8 cellular contexts compared by ENCODE assay signal in the genomic region with DNA sequence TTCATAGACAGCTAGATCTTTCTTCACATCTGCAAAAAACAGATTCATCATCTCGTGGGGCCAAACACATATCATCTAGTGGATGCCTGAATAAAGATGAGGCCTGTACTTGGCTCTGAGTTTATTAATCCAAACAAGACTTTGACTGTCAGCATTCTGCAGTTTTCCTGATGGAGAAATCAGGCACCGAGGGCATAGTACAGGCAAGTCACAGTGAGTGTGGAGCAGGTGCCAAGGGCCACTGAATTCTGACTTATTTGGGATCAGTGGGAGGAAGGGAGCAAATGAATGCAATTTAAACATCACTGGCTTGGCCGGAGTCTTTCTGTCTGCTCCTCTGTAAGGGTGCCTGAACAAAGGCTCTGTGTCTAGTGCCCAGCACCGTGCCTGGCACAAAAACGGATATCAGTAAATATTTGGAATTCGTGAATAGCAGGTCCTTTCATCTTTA. TPM values are rescaled to one million over a fixed set of nuclear protein-coding genes. Genes with fewer than 3 reads are reported as not detected.
DNase-seq lines count a peak whose midpoint lies in the region; FAIRE-seq and TF ChIP-seq lines count a peak whose summit lies in the region.

No MANE protein-coding gene starts in this region.

- H3K27ac Mint-ChIP-seq in nephron, result peak overlapping the region; percentile 68 to 82 (median 80)

- H2BK12ac ChIP-seq in H1 (ENCODE audit: low read depth, low read length), result no peak overlapping the region

- no peak for FAIRE-seq in H1 (lab: Jason Lieb, UNC)

- peaks cover 46 to 54% (median 50%) of the 10 kb centered on the region in 10 experiments for H3K4me1 ChIP-seq in BLaER1 treated with 17β-estradiol and CSF1 and Interleukin-3, amounts not matched to agents 10 nM and 100 nM
- peaks cover 2 to 8% (median 5%) of the 10 kb centered on the region in 4 experiments; a peak in 5 of 7 replicates for H3K4me1 ChIP-seq in H1 (replicated peaks in 1 of 4; ENCODE audit: control insufficient read depth in 3 of 4, insufficient read depth in 4 of 4, low read length in 3 of 4)

- peaks cover 4% of the 10 kb centered on the region for H3K36me3 Mint-ChIP-seq in nephron (ENCODE audit: low read depth)

- no peaks in the 10 kb centered on the region for H3K27me3 ChIP-seq in BLaER1 treated with 17β-estradiol and CSF1 and Interleukin-3, amounts not matched to agents 10 nM and 100 nM
- no peaks in the 10 kb centered on the region for H3K27me3 ChIP-seq in H1 (replicated peaks in 1 of 4; ENCODE audit: control insufficient read depth in 3 of 4, extremely low read depth in 1 of 4, insufficient read depth in 3 of 4, low read length in 3 of 4)

- peaks cover 0 to 5% (median 0%) of the 10 kb centered on the region in 11 experiments; a peak in 2 of 22 replicates for H3K36me3 ChIP-seq in BLaER1 treated with 17β-estradiol and CSF1 and Interleukin-3, amounts not matched to agents 10 nM and 100 nM
- H3K36me3 ChIP-seq in H1 (ENCODE audit: control insufficient read depth in 2 of 4, insufficient read depth in 4 of 4, low read length in 3 of 4), result no peaks in the 10 kb centered on the region

- H2BK20ac ChIP-seq in H1 (ENCODE audit: low read length), result no peak overlapping the region

- H3K14ac ChIP-seq in H1 (ENCODE audit: insufficient read length), result no peak overlapping the region

- TF ChIP-seq CTCF in NB4 (IDR thresholded peaks at IDR 0.05; ENCODE audit: low read depth, low read length) (no peak), H1 (IDR thresholded peaks at IDR 0.05; ENCODE audit: control extremely low read depth in 1 of 3, insufficient read depth in 1 of 3, low read depth in 1 of 3, low read length in 3 of 3) (no peak), nephron (IDR thresholded peaks at IDR 0.05; ENCODE audit: unreplicated experiment in 3 of 3) (no peak)

- no peaks in the 10 kb centered on the region for H3K27me3 Mint-ChIP-seq in nephron (ENCODE audit: low read depth)

- DNase-seq in NB4 (ENCODE audit: low read depth) (peak; percentile 9), H1 (ENCODE audit: low read depth in 1 of 2, low spot score in 2 of 2) (no peak), NCI-H774 (lab: John Stamatoyannopoulos, UW) (no peak), NCI-H2171 treated with DMSO at 0.1 percent for 48 hours (lab: John Stamatoyannopoulos, UW) (no peak), hepatic stellate cell (ENCODE audit: low spot score) (no peak), GM03348 (ENCODE audit: low spot score) (no peak)

- no peak for TF ChIP-seq EP300 in H1 (IDR thresholded peaks at IDR 0.05; ENCODE audit: borderline replicate concordance in 1 of 2, low read depth in 2 of 2, low read length in 2 of 2)

- POLR2A ChIA-PET in H1 (lab: Charles Lee; ENCODE audit: partially characterized antibody), result interaction anchor here (1.0 to 1.8 kb wide), 5 partner anchors 72 to 372 kb away, joined by 3 to 8 read pairs (median 4); a partner anchor contains a TSS

- TF ChIP-seq POLR2A in NB4 (IDR thresholded peaks at IDR 0.05; ENCODE audit: extremely low read depth, insufficient read length) (no peak), H1 (IDR thresholded peaks at IDR 0.05; ENCODE audit: control extremely low read depth in 1 of 2, low read depth in 2 of 2, low read length in 2 of 2) (no peak)

- no peak overlapping the region for H2AFZ ChIP-seq in H1 (ENCODE audit: low read length)

- H3K9me3 Mint-ChIP-seq in nephron, result peaks cover 5% of the 10 kb centered on the region

- peaks cover 46 to 58% (median 53%) of the 10 kb centered on the region in 11 experiments; a peak in 21 of 22 replicates for H4K20me1 ChIP-seq in BLaER1 treated with 17β-estradiol and CSF1 and Interleukin-3, amounts not matched to agents 10 nM and 100 nM
- peaks cover 32% of the 10 kb centered on the region in 2 experiments for H4K20me1 ChIP-seq in H1 (replicated peaks in 1 of 2; ENCODE audit: control insufficient read depth in 1 of 2, insufficient read depth in 2 of 2, low read length in 2 of 2)

- peaks cover 43% of the 10 kb centered on the region for H3K4me1 Mint-ChIP-seq in nephron

- no peak for TF ChIP-seq RAD21 in H1 (IDR thresholded peaks at IDR 0.05 in 1 of 2, conservative IDR thresholded peaks at IDR 0.05 in 1 of 2; ENCODE audit: low read depth in 2 of 2, low read length in 2 of 2)

- H3K9me3 ChIP-seq in BLaER1 treated with 17β-estradiol and CSF1 and Interleukin-3, amounts not matched to agents 10 nM and 100 nM (replicated peaks in 1 of 11), result peaks cover 0 to 4% (median 0%) of the 10 kb centered on the region in 11 experiments; a peak in 1 of 22 replicates
- peaks cover 0 to 3% of the 10 kb centered on the region in 2 experiments; a peak in 1 of 4 replicates for H3K9me3 ChIP-seq in H1 (ENCODE audit: insufficient read depth in 2 of 2, low read depth in 1 of 2, low read length in 1 of 2)

- H3K79me1 ChIP-seq in H1 (ENCODE audit: low read depth, low read length), result peaks cover 11% of the 10 kb centered on the region; the same call in 1 of the 2 replicates

- H3K4me3 Mint-ChIP-seq in nephron, result peak overlapping the region; percentile 80 to 86 (median 82)

- no peak overlapping the region for H2BK120ac ChIP-seq in H1 (replicated peaks; ENCODE audit: low read depth, low read length)

- H2BK15ac ChIP-seq in H1 (ENCODE audit: low read length), result no peak overlapping the region

- WGBS in H1 (ENCODE audit: extremely low coverage in 1 of 2, insufficient coverage in 1 of 2, insufficient read length in 1 of 2, insufficient replicate concordance in 2 of 2, low coverage in 1 of 2, low lambda C conversion rate in 2 of 2, missing lambda C conversion rate in 1 of 2), 2 experiments, result 40% methylated on average over 6 of the region's 6 CpGs; no CpG with 5 or more reads in 1 of the 2 experiments

- H4K91ac ChIP-seq in H1 (replicated peaks; ENCODE audit: insufficient read length, low read length), result no peak overlapping the region

- H3K27ac ChIP-seq in BLaER1 treated with 17β-estradiol and CSF1 and Interleukin-3, amounts not matched to agents 10 nM and 100 nM, result peak overlapping the region in 7 of 11 experiments; percentile 23 to 91 (median 88); a peak in 9 of 22 replicates
- no peak overlapping the region for H3K27ac ChIP-seq in H1 (ENCODE audit: low read depth, low read length)

- no peak overlapping the region for H2BK5ac ChIP-seq in H1 (ENCODE audit: low read depth, low read length)

- H4K8ac ChIP-seq in H1 (ENCODE audit: extremely low read depth, insufficient read depth, low read length), result no peak overlapping the region

- H3K56ac ChIP-seq in H1 (replicated peaks; ENCODE audit: insufficient read length, low read depth, low read length), result no peak overlapping the region

- no peak overlapping the region for H3K23ac ChIP-seq in H1 (ENCODE audit: insufficient read length)

- CTCF ChIA-PET in H1 (lab: Charles Lee; ENCODE audit: partially characterized antibody), result interaction anchor here (0.6 to 19.7 kb wide), 12 partner anchors 11 to 777 kb away, joined by 3 to 362 read pairs (median 4); a partner anchor contains a TSS

- peak overlapping the region; percentile 92 to 100 (median 97) for H3K4me2 ChIP-seq in BLaER1 treated with 17β-estradiol and CSF1 and Interleukin-3, amounts not matched to agents 10 nM and 100 nM
- peak overlapping the region; percentile 85 to 90 for H3K4me2 ChIP-seq in H1 (ENCODE audit: insufficient read depth in 1 of 2, low read depth in 2 of 2, low read length in 2 of 2)

- H3K18ac ChIP-seq in H1 (ENCODE audit: extremely low read depth, low read length), result no peak overlapping the region

- H4K5ac ChIP-seq in H1 (ENCODE audit: insufficient read length, low read depth, low read length), result no peak overlapping the region

- H3K79me2 ChIP-seq in H1 (ENCODE audit: control insufficient read depth in 1 of 2, insufficient read depth in 2 of 2, low read length in 2 of 2), result peaks cover 18 to 51% of the 10 kb centered on the region in 2 experiments

- no peak overlapping the region for H3K4ac ChIP-seq in H1 (replicated peaks; ENCODE audit: insufficient read length, low read depth, low read length)

- peaks cover 4% of the 10 kb centered on the region; the same call in 1 of the 2 replicates for H3K23me2 ChIP-seq in H1 (ENCODE audit: low read depth, low read length)

- peak overlapping the region; percentile 80 to 93 (median 90) for H3K4me3 ChIP-seq in BLaER1 treated with 17β-estradiol and CSF1 and Interleukin-3, amounts not matched to agents 10 nM and 100 nM
- H3K4me3 ChIP-seq in NB4 (ENCODE audit: low read depth, low read length) (peak overlapping the region; percentile 96), H1 (ENCODE audit: extremely low read depth in 1 of 4, insufficient read depth in 2 of 4, low read depth in 3 of 4, low read length in 4 of 4) (peak overlapping the region; percentile 29 to 95 (median 78))

- H2AK5ac ChIP-seq in H1 (ENCODE audit: low read depth, low read length), result no peak overlapping the region

- peak overlapping the region; percentile 63 to 95 (median 91) for H3K9ac ChIP-seq in BLaER1 treated with 17β-estradiol and CSF1 and Interleukin-3, amounts not matched to agents 10 nM and 100 nM
- peak overlapping the region in 1 of 4 experiments; percentile 24; a peak in 4 of 7 replicates for H3K9ac ChIP-seq in H1 (replicated peaks in 1 of 4; ENCODE audit: extremely low read depth in 1 of 4, low read depth in 3 of 4, low read length in 3 of 4)

TF ChIP-seq in H1, 55 proteins besides CTCF, POLR2A, EP300 and RAD21:
- no peak for TF ChIP-seq BCL11A (IDR thresholded peaks at IDR 0.05; ENCODE audit: low read depth in 2 of 2, low read length in 2 of 2)
- TF ChIP-seq TAF1 (IDR thresholded peaks at IDR 0.05; ENCODE audit: low read depth, low read length), result no peak
- TF ChIP-seq RBBP5 (IDR thresholded peaks at IDR 0.05; ENCODE audit: borderline replicate concordance, low read depth, low read length), result no peak
- TF ChIP-seq SP4 (IDR thresholded peaks at IDR 0.05; ENCODE audit: low read length), result no peak
- no peak for TF ChIP-seq KDM5A (IDR thresholded peaks at IDR 0.05; ENCODE audit: low read length)
- no peak for TF ChIP-seq SUZ12 (IDR thresholded peaks at IDR 0.05; ENCODE audit: low read length)
- TF ChIP-seq RXRA (IDR thresholded peaks at IDR 0.05; ENCODE audit: insufficient read depth, low read depth, low read length), result no peak

RNA-seq across cellular contexts. Expression of a gene that starts 1.0 kb away (rescaled TPM):
- total RNA-seq in H1 (2021; fragmentation: NEBNext Ultra II Directional; extraction: Animal tissue kit (Norgen Biotek cat#: 25700)), result 43.4 and 45.6 TPM in 2 replicates
- 65.4 and 74.2 TPM in 2 replicates for polyA plus RNA-seq in H1 (2011; rRNA removed)
- 67.2 TPM for polyA plus RNA-seq in H1 (2011; cell fraction: cytosol; rRNA removed)
- polyA plus RNA-seq in H1 (2011; cell fraction: nucleus; rRNA removed), result 48.5 TPM
- 44.2 to 53.6 TPM (median 49.8 TPM) in 4 replicates for polyA plus RNA-seq in H1 (2012, experiment 1 of 2)
- polyA plus RNA-seq in H1 (2012, experiment 2 of 2), result 35.8 TPM
- polyA plus RNA-seq in H1 (2013, experiment 1 of 2), result 53.7 TPM
- polyA plus RNA-seq in H1 (2013, experiment 2 of 2), result 56.7 TPM
- polyA minus RNA-seq in H1 (2011; rRNA and poly(A)+ RNA removed), result 46.3 and 62.7 TPM in 2 replicates
- 61.6 TPM for polyA minus RNA-seq in H1 (2011; cell fraction: cytosol; rRNA and poly(A)+ RNA removed)
- polyA minus RNA-seq in H1 (2011; cell fraction: nucleus; rRNA and poly(A)+ RNA removed), result 28.6 TPM
